1 cellular context compared by ENCODE assay signal in genomic region chr2:142100139-142100873, GRCh38.
TF ChIP-seq lines count a peak whose summit lies in the region.

No MANE protein-coding gene starts in this region.

TF ChIP-seq in WTC11, 78 proteins besides CTCF, POLR2A, EP300 and RAD21 (continued from another document):
- TF ChIP-seq, protein P1, sequence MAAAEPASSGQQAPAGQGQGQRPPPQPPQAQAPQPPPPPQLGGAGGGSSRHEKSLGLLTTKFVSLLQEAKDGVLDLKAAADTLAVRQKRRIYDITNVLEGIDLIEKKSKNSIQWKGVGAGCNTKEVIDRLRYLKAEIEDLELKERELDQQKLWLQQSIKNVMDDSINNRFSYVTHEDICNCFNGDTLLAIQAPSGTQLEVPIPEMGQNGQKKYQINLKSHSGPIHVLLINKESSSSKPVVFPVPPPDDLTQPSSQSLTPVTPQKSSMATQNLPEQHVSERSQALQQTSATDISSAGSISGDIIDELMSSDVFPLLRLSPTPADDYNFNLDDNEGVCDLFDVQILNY (CRISPR knock-in tag; IDR thresholded peaks at IDR 0.05), result no peak
- TF ChIP-seq CBFB (CRISPR knock-in tag; IDR thresholded peaks at IDR 0.05; ENCODE audit: low read depth) (no peak), ZNF671 (CRISPR knock-in tag; IDR thresholded peaks at IDR 0.05) (no peak), ZNF219 (CRISPR knock-in tag; IDR thresholded peaks at IDR 0.05; ENCODE audit: borderline replicate concordance) (no peak), GTF2I (CRISPR knock-in tag; conservative IDR thresholded peaks at IDR 0.05) (no peak), E2F1 (CRISPR knock-in tag; IDR thresholded peaks at IDR 0.05) (no peak), ZNF423 (CRISPR knock-in tag; IDR thresholded peaks at IDR 0.05) (no peak), IRF2 (CRISPR knock-in tag; IDR thresholded peaks at IDR 0.05; ENCODE audit: borderline replicate concordance, low read depth) (no peak), ZNF425 (CRISPR knock-in tag; conservative IDR thresholded peaks at IDR 0.05) (no peak), ZNF121 (CRISPR knock-in tag; IDR thresholded peaks at IDR 0.05) (no peak)
- TF ChIP-seq, protein P2, sequence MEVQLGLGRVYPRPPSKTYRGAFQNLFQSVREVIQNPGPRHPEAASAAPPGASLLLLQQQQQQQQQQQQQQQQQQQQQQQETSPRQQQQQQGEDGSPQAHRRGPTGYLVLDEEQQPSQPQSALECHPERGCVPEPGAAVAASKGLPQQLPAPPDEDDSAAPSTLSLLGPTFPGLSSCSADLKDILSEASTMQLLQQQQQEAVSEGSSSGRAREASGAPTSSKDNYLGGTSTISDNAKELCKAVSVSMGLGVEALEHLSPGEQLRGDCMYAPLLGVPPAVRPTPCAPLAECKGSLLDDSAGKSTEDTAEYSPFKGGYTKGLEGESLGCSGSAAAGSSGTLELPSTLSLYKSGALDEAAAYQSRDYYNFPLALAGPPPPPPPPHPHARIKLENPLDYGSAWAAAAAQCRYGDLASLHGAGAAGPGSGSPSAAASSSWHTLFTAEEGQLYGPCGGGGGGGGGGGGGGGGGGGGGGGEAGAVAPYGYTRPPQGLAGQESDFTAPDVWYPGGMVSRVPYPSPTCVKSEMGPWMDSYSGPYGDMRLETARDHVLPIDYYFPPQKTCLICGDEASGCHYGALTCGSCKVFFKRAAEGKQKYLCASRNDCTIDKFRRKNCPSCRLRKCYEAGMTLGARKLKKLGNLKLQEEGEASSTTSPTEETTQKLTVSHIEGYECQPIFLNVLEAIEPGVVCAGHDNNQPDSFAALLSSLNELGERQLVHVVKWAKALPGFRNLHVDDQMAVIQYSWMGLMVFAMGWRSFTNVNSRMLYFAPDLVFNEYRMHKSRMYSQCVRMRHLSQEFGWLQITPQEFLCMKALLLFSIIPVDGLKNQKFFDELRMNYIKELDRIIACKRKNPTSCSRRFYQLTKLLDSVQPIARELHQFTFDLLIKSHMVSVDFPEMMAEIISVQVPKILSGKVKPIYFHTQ (CRISPR knock-in tag; IDR thresholded peaks at IDR 0.05), result no peak
- TF ChIP-seq, protein P3, sequence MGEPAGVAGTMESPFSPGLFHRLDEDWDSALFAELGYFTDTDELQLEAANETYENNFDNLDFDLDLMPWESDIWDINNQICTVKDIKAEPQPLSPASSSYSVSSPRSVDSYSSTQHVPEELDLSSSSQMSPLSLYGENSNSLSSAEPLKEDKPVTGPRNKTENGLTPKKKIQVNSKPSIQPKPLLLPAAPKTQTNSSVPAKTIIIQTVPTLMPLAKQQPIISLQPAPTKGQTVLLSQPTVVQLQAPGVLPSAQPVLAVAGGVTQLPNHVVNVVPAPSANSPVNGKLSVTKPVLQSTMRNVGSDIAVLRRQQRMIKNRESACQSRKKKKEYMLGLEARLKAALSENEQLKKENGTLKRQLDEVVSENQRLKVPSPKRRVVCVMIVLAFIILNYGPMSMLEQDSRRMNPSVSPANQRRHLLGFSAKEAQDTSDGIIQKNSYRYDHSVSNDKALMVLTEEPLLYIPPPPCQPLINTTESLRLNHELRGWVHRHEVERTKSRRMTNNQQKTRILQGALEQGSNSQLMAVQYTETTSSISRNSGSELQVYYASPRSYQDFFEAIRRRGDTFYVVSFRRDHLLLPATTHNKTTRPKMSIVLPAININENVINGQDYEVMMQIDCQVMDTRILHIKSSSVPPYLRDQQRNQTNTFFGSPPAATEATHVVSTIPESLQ (CRISPR knock-in tag; IDR thresholded peaks at IDR 0.05), result no peak
